In genomic region chr15:63276342-63277043, GRCh38 we compare ENCODE assay signal across 8 cellular contexts. TPM values are rescaled to one million over a fixed set of nuclear protein-coding genes. Genes with fewer than 3 reads are reported as not detected.
DNase-seq lines count a peak whose midpoint lies in the region; ATAC-seq and TF ChIP-seq lines count a peak whose summit lies in the region.

No MANE protein-coding gene starts in this region.

- peak; percentile 46 for DNase-seq in AG10803 (ENCODE audit: low read depth)
- DNase-seq in HFF-Myc (ENCODE audit: extremely low read depth, low read depth), result no peak
- no peak for DNase-seq in activated T-helper 2 cell treated with anti-CD3 and anti-CD28 coated beads, Interferon-gamma antibody, Interleukin-2, Interleukin-4, amounts not matched to agents 10 μg/mL and 5 μg/mL and 100 μg/mL, durations not matched to agents 14 hours and 24 hours and 36 hours (ENCODE audit: low spot score)
- no peak for DNase-seq in stimulated activated naive CD8-positive, alpha-beta T cell treated with anti-CD3 and anti-CD28 coated beads, Interleukin-15, amount 100 ng/mL, for 72 hours
- no peak for DNase-seq in CD1c-positive myeloid dendritic cell (ENCODE audit: extremely low spot score)
- DNase-seq in NCI-H446 treated with DMSO at 0.1 percent for 48 hours (lab: John Stamatoyannopoulos, UW), result no peak
- no peak for DNase-seq in 8988T

- peaks cover 29% of the 10 kb centered on the region for H3K36me3 Mint-ChIP-seq in activated T-helper 2 cell treated with anti-CD3 and anti-CD28 coated beads, Interferon-gamma antibody, Interleukin-2, Interleukin-4, amounts not matched to agents 10 μg/mL and 5 μg/mL and 100 μg/mL, durations not matched to agents 14 hours and 24 hours and 36 hours (ENCODE audit: low read depth)

- H3K9me3 Mint-ChIP-seq in activated T-helper 2 cell treated with anti-CD3 and anti-CD28 coated beads, Interferon-gamma antibody, Interleukin-2, Interleukin-4, amounts not matched to agents 10 μg/mL and 5 μg/mL and 100 μg/mL, durations not matched to agents 14 hours and 24 hours and 36 hours, result no peaks in the 10 kb centered on the region
- H3K9me3 Mint-ChIP-seq in stimulated activated naive CD8-positive, alpha-beta T cell treated with anti-CD3 and anti-CD28 coated beads, Interleukin-15, amount 100 ng/mL, for 72 hours, result no peaks in the 10 kb centered on the region

- H3K4me1 Mint-ChIP-seq in activated T-helper 2 cell treated with anti-CD3 and anti-CD28 coated beads, Interferon-gamma antibody, Interleukin-2, Interleukin-4, amounts not matched to agents 10 μg/mL and 5 μg/mL and 100 μg/mL, durations not matched to agents 14 hours and 24 hours and 36 hours (ENCODE audit: low read depth), result peaks cover 30% of the 10 kb centered on the region
- H3K4me1 Mint-ChIP-seq in stimulated activated naive CD8-positive, alpha-beta T cell treated with anti-CD3 and anti-CD28 coated beads, Interleukin-15, amount 100 ng/mL, for 72 hours, result peaks cover 37% of the 10 kb centered on the region

- peak overlapping the region; percentile 87 for H3K4me3 Mint-ChIP-seq in activated T-helper 2 cell treated with anti-CD3 and anti-CD28 coated beads, Interferon-gamma antibody, Interleukin-2, Interleukin-4, amounts not matched to agents 10 μg/mL and 5 μg/mL and 100 μg/mL, durations not matched to agents 14 hours and 24 hours and 36 hours (ENCODE audit: low read depth)
- H3K4me3 Mint-ChIP-seq in stimulated activated naive CD8-positive, alpha-beta T cell treated with anti-CD3 and anti-CD28 coated beads, Interleukin-15, amount 100 ng/mL, for 72 hours, result peak overlapping the region; percentile 91 to 92

- H3K4me3 ChIP-seq in AG10803 (ENCODE audit: low read length) (peak overlapping the region; percentile 66), HFF-Myc (replicated peaks; ENCODE audit: low read depth, low read length) (peak overlapping the region; percentile 62), iPS-11a (ENCODE audit: low read depth, low read length) (peak overlapping the region; percentile 60)

- no peak for TF ChIP-seq CTCF in AG10803 (conservative IDR thresholded peaks at IDR 0.05; ENCODE audit: low read length)
- TF ChIP-seq CTCF in HFF-Myc (IDR thresholded peaks at IDR 0.05; ENCODE audit: low read depth, low read length, missing control alignments), result no peak

- intact Hi-C loops in activated T-helper 2 cell treated with anti-CD3 and anti-CD28 coated beads, Interferon-gamma antibody, Interleukin-2, Interleukin-4, amounts not matched to agents 10 μg/mL and 5 μg/mL and 100 μg/mL, durations not matched to agents 14 hours and 24 hours and 36 hours (cut with micrococcal nuclease), result loop anchor here (1.0 to 5.0 kb wide), 4 partner anchors 64 to 229 kb away; no protein-coding TSS in a partner anchor

- peak; percentile 11 for ATAC-seq in stimulated activated naive CD8-positive, alpha-beta T cell treated with anti-CD3 and anti-CD28 coated beads, Interleukin-15, amount 100 ng/mL, for 72 hours

- no peaks in the 10 kb centered on the region for H3K27me3 Mint-ChIP-seq in activated T-helper 2 cell treated with anti-CD3 and anti-CD28 coated beads, Interferon-gamma antibody, Interleukin-2, Interleukin-4, amounts not matched to agents 10 μg/mL and 5 μg/mL and 100 μg/mL, durations not matched to agents 14 hours and 24 hours and 36 hours (ENCODE audit: low read depth)
- no peaks in the 10 kb centered on the region for H3K27me3 Mint-ChIP-seq in stimulated activated naive CD8-positive, alpha-beta T cell treated with anti-CD3 and anti-CD28 coated beads, Interleukin-15, amount 100 ng/mL, for 72 hours

- H3K27ac Mint-ChIP-seq in activated T-helper 2 cell treated with anti-CD3 and anti-CD28 coated beads, Interferon-gamma antibody, Interleukin-2, Interleukin-4, amounts not matched to agents 10 μg/mL and 5 μg/mL and 100 μg/mL, durations not matched to agents 14 hours and 24 hours and 36 hours, result peak overlapping the region; percentile 85
- peak overlapping the region; percentile 93 for H3K27ac Mint-ChIP-seq in stimulated activated naive CD8-positive, alpha-beta T cell treated with anti-CD3 and anti-CD28 coated beads, Interleukin-15, amount 100 ng/mL, for 72 hours

RNA-seq across cellular contexts. Expression of gene APH1B, which starts 0.9 kb away (rescaled TPM):
- 9.5 and 9.8 TPM in 2 replicates for total RNA-seq in activated T-helper 2 cell treated with anti-CD3 and anti-CD28 coated beads, Interferon-gamma antibody, Interleukin-2, Interleukin-4, amounts not matched to agents 10 μg/mL and 5 μg/mL and 100 μg/mL, durations not matched to agents 14 hours and 24 hours and 36 hours
